1 cellular context compared by ENCODE assay signal in the genomic region with DNA sequence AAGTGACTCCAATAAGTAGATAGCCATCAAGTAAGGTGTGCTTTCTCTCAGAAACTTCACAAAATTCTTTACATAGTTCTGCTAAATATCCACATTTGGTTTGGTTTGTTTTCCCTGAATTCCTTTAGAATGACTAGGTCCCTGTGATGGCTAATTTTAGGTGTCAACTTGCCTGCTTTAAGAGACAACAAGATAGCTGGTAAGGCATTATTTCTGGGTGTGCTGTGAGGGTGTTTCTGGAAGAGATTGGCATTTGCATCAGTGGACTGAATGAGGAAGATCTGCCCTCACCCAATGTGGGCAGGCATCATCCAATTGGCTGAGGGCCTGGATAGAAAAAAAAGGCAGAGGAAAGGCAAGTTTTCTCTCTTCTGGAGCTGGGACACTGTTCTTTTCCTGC.
TF ChIP-seq lines count a peak whose summit lies in the region.

No MANE protein-coding gene starts in this region.

TF ChIP-seq in H1, 55 proteins besides CTCF, POLR2A, EP300 and RAD21:
- TF ChIP-seq JUND (IDR thresholded peaks at IDR 0.05; ENCODE audit: low read length) (peak; percentile 48; the same call in 1 of the 2 replicates), TAF1 (IDR thresholded peaks at IDR 0.05; ENCODE audit: low read depth, low read length) (no peak)
TF ChIP-seq in H1: peak in this region for 1.
